Comparison of ENCODE assay signal across 3 cellular contexts in genomic region chr6:36813047-36813446, GRCh38.
TF ChIP-seq lines count a peak whose summit lies in the region.
"Not testable (repeated sequence)": the region's sequence is repeated elsewhere in the genome, so short reads cannot be mapped to it uniquely, and the experiment has no call there.

No MANE protein-coding gene starts in this region.

TF ChIP-seq in WTC11, 78 proteins besides CTCF, POLR2A, EP300 and RAD21:
- TF ChIP-seq GABPB1 (CRISPR knock-in tag; IDR thresholded peaks at IDR 0.05): 0 out of 2 replicates have a peak, but pooled peaks have one; percentile 16

TF ChIP-seq in K562, 482 proteins besides CTCF, POLR2A, EP300 and RAD21:
- peak; percentile 54; the same call in 1 of the 2 replicates for TF ChIP-seq ATF3 (IDR thresholded peaks at IDR 0.05)
- TF ChIP-seq ATF3 (CRISPR knock-in tag; conservative IDR thresholded peaks at IDR 0.05): not testable (repeated sequence)
- peak; percentile 74 for TF ChIP-seq CEBPG (CRISPR knock-in tag; IDR thresholded peaks at IDR 0.05)
- peak in 1 of 2 experiments; percentile 46; a peak in 1 of 4 replicates for TF ChIP-seq CEBPG (tag; conservative IDR thresholded peaks at IDR 0.05 in 1 of 2, IDR thresholded peaks at IDR 0.05 in 1 of 2)
- TF ChIP-seq TRIM24 (IDR thresholded peaks at IDR 0.05): peak in 1 of 2 experiments; percentile 20; a peak in 1 of 4 replicates

TF ChIP-seq in HepG2, 621 proteins besides CTCF, POLR2A, EP300 and RAD21 (continued from another document):
- peak; percentile 30; the same call in 1 of the 2 replicates for TF ChIP-seq CEBPG (CRISPR knock-in tag; IDR thresholded peaks at IDR 0.05)
TF ChIP-seq in HepG2: peak in this region for 3; not testable (repeated sequence) for 618.
